In the genomic region with DNA sequence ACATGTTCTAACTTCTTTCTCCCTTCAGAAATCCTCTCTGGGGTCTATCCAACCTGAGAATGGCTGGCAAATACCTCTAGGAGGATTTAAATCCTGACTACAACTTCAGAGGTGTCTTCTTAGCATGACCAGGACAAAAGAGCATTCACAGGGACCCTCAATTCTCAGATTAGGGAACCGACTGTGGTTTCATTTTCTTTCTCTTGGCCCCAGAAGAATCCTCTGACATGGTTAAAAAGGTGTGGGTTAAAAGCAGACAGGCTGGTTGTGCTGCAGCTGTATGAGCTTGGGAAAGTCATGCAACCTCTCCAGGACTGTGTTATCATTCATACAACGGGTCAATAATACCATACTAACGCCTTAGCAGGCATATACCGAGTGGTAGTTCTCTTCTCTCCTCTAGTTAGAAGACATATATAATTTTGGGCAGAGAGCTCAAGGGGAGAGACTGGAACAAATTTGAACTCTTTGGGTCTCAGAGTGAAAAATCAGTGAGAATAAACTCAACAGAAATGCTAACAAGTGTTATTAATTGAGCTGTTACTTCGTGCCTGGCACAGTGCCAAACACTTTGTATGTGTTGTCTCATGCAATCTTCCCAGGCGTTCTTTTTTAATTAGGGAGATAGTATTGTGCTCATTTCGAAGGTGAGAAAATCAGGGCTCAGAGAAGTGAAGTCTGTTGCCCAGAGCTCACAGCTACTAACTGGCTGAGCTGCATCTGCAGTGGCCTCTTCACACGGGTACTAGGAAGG, we compare ENCODE assay signal across 12 cellular contexts. TPM values are rescaled to one million over a fixed set of nuclear protein-coding genes. Genes with fewer than 3 reads are reported as not detected.
A peak's percentile ranks its signal among the peaks of the same experiment; 100 is the strongest.
DNase-seq lines count a peak whose midpoint lies in the region; ATAC-seq, FAIRE-seq and TF ChIP-seq lines count a peak whose summit lies in the region.
"Had no signal": no experiment of that assay in that cellular context is flagged by ENCODE, and none has a peak within 500 bp of the region (broad histone marks: within the 10 kb centered on the region; RNA-seq: fewer than 3 reads in every experiment).

No MANE protein-coding gene starts in this region.

- no peak overlapping the region for H2AFZ ChIP-seq in HepG2 (ENCODE audit: low read length)

- intact Hi-C loops in HepG2 (cut with micrococcal nuclease; ENCODE audit: unreplicated experiment), result no loop called here
- intact Hi-C loops in right lobe of liver (cut with DNase I), result no loop called here
- intact Hi-C loops in testis (cut with DNase I; ENCODE audit: low total_unique reads), result no loop called here

- TF ChIP-seq CTCF in HepG2 (CRISPR knock-in tag; IDR thresholded peaks at IDR 0.05), result no peak
- TF ChIP-seq CTCF in right lobe of liver (IDR thresholded peaks at IDR 0.05), result no peak
- TF ChIP-seq CTCF in epithelial cell of esophagus (IDR thresholded peaks at IDR 0.05; ENCODE audit: insufficient read depth, low read depth, low read length, missing control alignments), result no peak
- no peak for TF ChIP-seq CTCF in testis (IDR thresholded peaks at IDR 0.05)
- TF ChIP-seq CTCF in coronary artery (IDR thresholded peaks at IDR 0.05), result no peak

- no peaks in the 10 kb centered on the region for H3K4me1 ChIP-seq in HepG2 (ENCODE audit: insufficient read depth, low read length)
- no peaks in the 10 kb centered on the region for H3K4me1 ChIP-seq in right lobe of liver
- peaks cover 8% of the 10 kb centered on the region for H3K4me1 ChIP-seq in testis

- no peak for TF ChIP-seq EP300 in HepG2 (IDR thresholded peaks at IDR 0.05; ENCODE audit: low read depth in 2 of 2, low read length in 2 of 2)
- TF ChIP-seq EP300 in HepG2 (CRISPR knock-in tag; IDR thresholded peaks at IDR 0.05; ENCODE audit: borderline replicate concordance), result no peak

- POLR2A ChIA-PET in HepG2 (lab: Yijun Ruan, JAX), result no interaction called here

- H3K9ac ChIP-seq in HepG2 (ENCODE audit: insufficient read depth, low read depth, low read length), result no peak overlapping the region

- H3K4me2 ChIP-seq in HepG2 (ENCODE audit: low read depth, low read length), result no peak overlapping the region

- BruUV-seq in HepG2 (replicated peaks; lab: Mats Ljungman, UMichigan), result no TSS peak

- H3K27me3 ChIP-seq in HepG2 (ENCODE audit: control insufficient read depth in 1 of 2, insufficient read depth in 2 of 2, low read length in 2 of 2), result no peaks in the 10 kb centered on the region; a peak in 1 of 5 replicates
- H3K27me3 ChIP-seq in right lobe of liver, result no peaks in the 10 kb centered on the region
- H3K27me3 ChIP-seq in testis, result no peaks in the 10 kb centered on the region

- in situ Hi-C loops in HepG2 (cut with HindIII; ENCODE audit: extremely low pct_ligation_motif_present, low pct_unique_long_range_greater_than_20kb), result no loop called here

- CTCF ChIA-PET in HepG2 (lab: Yijun Ruan, JAX; ENCODE audit: low intra/inter-chr PET ratio, low total read pairs), result no interaction called here

- no peak for FAIRE-seq in HepG2 (lab: Jason Lieb, UNC)

- no peaks in the 10 kb centered on the region for H3K79me2 ChIP-seq in HepG2 (ENCODE audit: insufficient read depth, low read length)

- H3K27ac ChIP-seq in HepG2 (ENCODE audit: extremely low read length, insufficient read depth, low read length) (no peak overlapping the region), right lobe of liver (no peak overlapping the region), testis (no peak overlapping the region), coronary artery (no peak overlapping the region)

- H3K9me3 ChIP-seq in HepG2 (ENCODE audit: low read length) (no peaks in the 10 kb centered on the region), right lobe of liver (no peaks in the 10 kb centered on the region), testis (no peaks in the 10 kb centered on the region)

- TF ChIP-seq RAD21 in HepG2 (CRISPR knock-in tag; IDR thresholded peaks at IDR 0.05), result no peak

- 4% methylated on average over 8 of the region's 8 CpGs for WGBS in HepG2 (ENCODE audit: low lambda C conversion rate)
- WGBS in right lobe of liver (ENCODE audit: insufficient coverage, low coverage, low lambda C conversion rate, missing lambda C conversion rate), result 47% methylated on average over 8 of the region's 8 CpGs
- WGBS in testis, 2 donors, result 57 to 69% methylated on average over 8 of the region's 8 CpGs

- DNase-seq in HepG2 (ENCODE audit: low spot score), result no peak
- no peak for DNase-seq in right lobe of liver
- peak; percentile 14 for DNase-seq in NAMALWA (ENCODE audit: low spot score)
- DNase-seq in epithelial cell of esophagus (ENCODE audit: low read depth), result peak; percentile 30
- peak; percentile 23 for DNase-seq in testis
- DNase-seq in coronary artery (ENCODE audit: low spot score), result no peak
- DNase-seq in LoVo (ENCODE audit: low spot score), result no peak
- no peak for DNase-seq in NCI-H2227 (lab: John Stamatoyannopoulos, UW; ENCODE audit: unreplicated experiment)
- DNase-seq: activated T-cell treated with anti-CD3 and anti-CD28 coated beads, Interleukin-2, amount 50 U/mL, for 4 hours; CD4-positive, alpha-beta memory T cell; KBM-7; NCI-H524 had no signal

- ATAC-seq in HepG2 (no peak), right lobe of liver (no peak)
- ATAC-seq: activated T-cell treated with anti-CD3 and anti-CD28 coated beads, Interleukin-2, amount 50 U/mL, for 4 hours had no signal

- no peaks in the 10 kb centered on the region for H4K20me1 ChIP-seq in HepG2 (ENCODE audit: insufficient read depth, low read length)

- H3K36me3 ChIP-seq in HepG2 (replicated peaks in 1 of 2; ENCODE audit: control insufficient read depth in 1 of 2, insufficient read depth in 2 of 2, low read length in 2 of 2) (no peaks in the 10 kb centered on the region), right lobe of liver (no peaks in the 10 kb centered on the region), testis (ENCODE audit: low read depth, missing control alignments) (no peaks in the 10 kb centered on the region)

- no peak for TF ChIP-seq POLR2A in HepG2 (IDR thresholded peaks at IDR 0.05; ENCODE audit: insufficient read depth in 1 of 2, low read depth in 2 of 2, low read length in 2 of 2)
- no peak for TF ChIP-seq POLR2A in right lobe of liver (IDR thresholded peaks at IDR 0.05)
- no peak for TF ChIP-seq POLR2A in testis (IDR thresholded peaks at IDR 0.05)

- H3K4me3 ChIP-seq in HepG2 (replicated peaks in 1 of 3; ENCODE audit: insufficient read depth in 1 of 3, low read depth in 2 of 3, low read length in 3 of 3) (no peak overlapping the region), right lobe of liver (no peak overlapping the region), epithelial cell of esophagus (ENCODE audit: low read length) (no peak overlapping the region), testis (no peak overlapping the region), coronary artery (no peak overlapping the region)

RNA-seq across cellular contexts. Expression of gene INSYN2B, which starts 35.2 kb away (rescaled TPM):
- total RNA-seq in HepG2 (2016; rRNA removed; fragmentation: Illumina TruSeq; extraction: Trizol) (not detected in 2 replicates), right lobe of liver (under 1 TPM in 2 of 6 experiments, not detected in 4; 0.09 to 0.13 TPM), testis (1 to 10 TPM in 1 of 2 donors, under 1 TPM in 1; 0.37 to 2.3 TPM)
- total RNA-seq in HepG2 (2016; cell fraction: cytosol; rRNA removed; fragmentation: Illumina TruSeq; extraction: Trizol; ENCODE audit: low read depth), result not detected in 2 replicates
- total RNA-seq in HepG2 (2016; cell fraction: insoluble cytoplasmic fraction; rRNA removed; fragmentation: Illumina TruSeq; extraction: Trizol), result not detected in 2 replicates
- total RNA-seq in HepG2 (2016; cell fraction: membrane; rRNA removed; fragmentation: Illumina TruSeq; extraction: Trizol), result not detected in 2 replicates
- not detected in 2 replicates for total RNA-seq in HepG2 (2016; cell fraction: nucleus; rRNA removed; fragmentation: Illumina TruSeq; extraction: Trizol)
- polyA plus RNA-seq in HepG2 (2011; rRNA removed) (not detected in 2 replicates), testis (ENCODE audit: insufficient read depth, low read depth, low replicate concordance) (1.0 TPM)
- not detected in 2 replicates for polyA plus RNA-seq in HepG2 (2011; cell fraction: cytosol; rRNA removed)
- polyA plus RNA-seq in HepG2 (2011; cell fraction: nucleus; rRNA removed), result not detected in 2 replicates
- not detected in 2 replicates for polyA plus RNA-seq in HepG2 (2012)
- polyA plus RNA-seq in HepG2 (2016; cell fraction: cytosol; fragmentation: Illumina TruSeq; extraction: Trizol; ENCODE audit: low read depth), result not detected in 2 replicates
- not detected in 2 replicates for polyA plus RNA-seq in HepG2 (2016; cell fraction: insoluble cytoplasmic fraction; fragmentation: Illumina TruSeq; extraction: Trizol; ENCODE audit: low read depth)
- not detected in 2 replicates for polyA plus RNA-seq in HepG2 (2016; cell fraction: membrane; fragmentation: Illumina TruSeq; extraction: Trizol; ENCODE audit: low read depth)
- not detected in 2 replicates for polyA plus RNA-seq in HepG2 (2016; cell fraction: nucleus; fragmentation: Illumina TruSeq; extraction: Trizol; ENCODE audit: insufficient read depth, low read depth)
- 0.05 TPM in 1 of 2 replicates, not detected in the other for polyA minus RNA-seq in HepG2 (2011; rRNA and poly(A)+ RNA removed; ENCODE audit: low replicate concordance)
- polyA minus RNA-seq in HepG2 (2011; cell fraction: cytosol; rRNA and poly(A)+ RNA removed), result not detected in 2 replicates
- not detected in 2 replicates for polyA minus RNA-seq in HepG2 (2011; cell fraction: nucleus; rRNA and poly(A)+ RNA removed)
- total RNA-seq: activated T-cell treated with anti-CD3 and anti-CD28 coated beads, Interleukin-2, amount 50 U/mL, for 4 hours; CD4-positive, alpha-beta memory T cell had no signal
- polyA plus RNA-seq: CD4-positive, alpha-beta memory T cell had no signal

Comparison
In these comparisons a context has a peak if more than half of its experiments do, and no peak if none do; other contexts are left out.
1. DNase-seq: peak in NAMALWA (single experiment), epithelial cell of esophagus (single experiment) and testis (single experiment); none in HepG2 (single experiment), right lobe of liver (0 of 3), coronary artery (single experiment), LoVo (single experiment) and NCI-H2227 (single experiment).